18 cellular contexts compared by ENCODE assay signal in genomic region chr15:41777421-41777973, GRCh38. TPM values are rescaled to one million over a fixed set of nuclear protein-coding genes. Genes with fewer than 3 reads are reported as not detected.
DNase-seq lines count a peak whose midpoint lies in the region; ATAC-seq, FAIRE-seq and TF ChIP-seq lines count a peak whose summit lies in the region.
"Had no signal": no experiment of that assay in that cellular context is flagged by ENCODE, and none has a peak within 500 bp of the region (broad histone marks: within the 10 kb centered on the region; RNA-seq: fewer than 3 reads in every experiment).

No MANE protein-coding gene starts in this region.

- TF ChIP-seq POLR2A in GM12878 (IDR thresholded peaks at IDR 0.05; ENCODE audit: low read depth, low read length) = no peak

- H3K27ac ChIP-seq in AG04450 (ENCODE audit: low read depth, low read length) (peak overlapping the region; percentile 3), GM12878 (ENCODE audit: control insufficient read depth, insufficient read depth) (no peak overlapping the region), hepatocyte (peak overlapping the region; percentile 74), PC-9 (no peak overlapping the region)
- H3K27ac ChIP-seq: gastrocnemius medialis, Peyer's patch, prostate gland, tibial artery had no signal

- no peak overlapping the region for H3K9ac ChIP-seq in GM12878 (ENCODE audit: control insufficient read depth, insufficient read depth, low read length)

- POLR2A ChIA-PET in AG04450 (lab: Yijun Ruan, JAX) (interaction anchor here (0.7 kb wide), 1 partner anchor 304 kb away, joined by 6 read pairs; no protein-coding TSS in a partner anchor), GM12878 (lab: Charles Lee) (interaction anchor here (0.7 to 11.3 kb wide), 4 partner anchors 10 to 195 kb away, joined by 3 to 170 read pairs (median 3); partner anchors contain the start of gene EHD4), PC-9 (lab: Charles Lee; ENCODE audit: unreplicated experiment) (no interaction called here)

- 0 out of 2 replicates have a peak, but pooled peaks cover 5% of the 10 kb centered on the region for H3K36me3 Mint-ChIP-seq in HFFc6 (ENCODE audit: low read depth)

- H2AFZ ChIP-seq in GM12878 (ENCODE audit: control insufficient read depth, low read depth, low read length) = no peak overlapping the region
- no peak overlapping the region for H2AFZ ChIP-seq in hepatocyte
- H2AFZ ChIP-seq in PC-9 = no peak overlapping the region

- no peaks in the 10 kb centered on the region for H3K9me3 Mint-ChIP-seq in HFFc6
- H3K9me3 Mint-ChIP-seq: dendritic cell treated with granulocyte-macrophage colony-stimulating factor and Interleukin-4, amounts not matched to agents 40 ng/mL and 50 ng/mL, for 4 days; IgD-negative memory B cell had no signal

- no peaks in the 10 kb centered on the region; the same call in 1 of the 2 replicates for H3K9me3 ChIP-seq in AG04450 (ENCODE audit: control insufficient read depth, insufficient read depth, low read length)
- no peaks in the 10 kb centered on the region for H3K9me3 ChIP-seq in GM12878 (replicated peaks; ENCODE audit: control insufficient read depth, insufficient read depth, low read length)
- no peaks in the 10 kb centered on the region for H3K9me3 ChIP-seq in hepatocyte (ENCODE audit: low read depth)
- H3K9me3 ChIP-seq in PC-9 (ENCODE audit: insufficient read depth, low read depth) = no peaks in the 10 kb centered on the region
- H3K9me3 ChIP-seq: gastrocnemius medialis, Peyer's patch, prostate gland, tibial artery had no signal

- DNase-seq in AG04450 (ENCODE audit: low read depth, low spot score) = no peak
- DNase-seq in HFFc6 = peak; percentile 51
- DNase-seq in GM12878 (ENCODE audit: low read depth, low spot score) = no peak
- no peak for DNase-seq in hepatocyte (ENCODE audit: low spot score)
- DNase-seq in OCI-M1 (lab: John Stamatoyannopoulos, UW) = no peak
- no peak for DNase-seq in COLO829 (ENCODE audit: low spot score)
- no peak for DNase-seq in NOMO-1 (lab: John Stamatoyannopoulos, UW; ENCODE audit: unreplicated experiment in 2 of 2)
- DNase-seq in PC-9 = no peak
- DNase-seq: activated CD4-positive, alpha-beta T cell treated with anti-CD3 and anti-CD28 coated beads for 48 hours; DMS153; gastrocnemius medialis; NCI-H1436 treated with DMSO at 0.1 percent for 48 hours; NCI-H510A; Peyer's patch; tibial artery had no signal

- TF ChIP-seq CTCF in AG04450 (IDR thresholded peaks at IDR 0.05; ENCODE audit: low read depth, low read length) (no peak), HFFc6 (IDR thresholded peaks at IDR 0.05) (no peak), GM12878 (IDR thresholded peaks at IDR 0.05 in 2 of 3, conservative IDR thresholded peaks at IDR 0.05 in 1 of 3; ENCODE audit: control insufficient read depth in 2 of 3, extremely low read depth in 1 of 3, insufficient read depth in 1 of 3, low read depth in 3 of 3, low read length in 3 of 3) (no peak), hepatocyte (IDR thresholded peaks at IDR 0.05; ENCODE audit: poor library complexity) (no peak), PC-9 (conservative IDR thresholded peaks at IDR 0.05) (no peak)

- H3K4me1 ChIP-seq in GM12878 (ENCODE audit: control insufficient read depth, insufficient read depth, low read length) = peaks cover 23% of the 10 kb centered on the region
- H3K4me1 ChIP-seq in hepatocyte (ENCODE audit: insufficient read depth) = peaks cover 41% of the 10 kb centered on the region
- peaks cover 24% of the 10 kb centered on the region for H3K4me1 ChIP-seq in PC-9 (replicated peaks; ENCODE audit: insufficient read depth)
- H3K4me1 ChIP-seq: prostate gland had no signal

- peaks cover 89% of the 10 kb centered on the region for H3K4me1 Mint-ChIP-seq in HFFc6 (ENCODE audit: low read depth)

- peak overlapping the region; percentile 92 for H3K4me2 ChIP-seq in GM12878 (ENCODE audit: control insufficient read depth, insufficient read depth)
- peak overlapping the region; percentile 77 for H3K4me2 ChIP-seq in hepatocyte
- no peak overlapping the region for H3K4me2 ChIP-seq in PC-9

- FAIRE-seq in GM12878 (lab: Jason Lieb, UNC) = no peak

- no peaks in the 10 kb centered on the region for H4K20me1 ChIP-seq in GM12878 (ENCODE audit: control insufficient read depth, insufficient read depth)
- H4K20me1 ChIP-seq in hepatocyte (ENCODE audit: insufficient read depth, poor library complexity, severe bottlenecking) = no peaks in the 10 kb centered on the region
- H4K20me1 ChIP-seq in PC-9 (ENCODE audit: insufficient read depth) = no peaks in the 10 kb centered on the region

- TF ChIP-seq RAD21 in GM12878 (IDR thresholded peaks at IDR 0.05; ENCODE audit: insufficient read depth, low read depth, low read length) = no peak

- intact Hi-C loops in GM12878 (cut with micrococcal nuclease; ENCODE audit: unreplicated experiment) (no loop called here), PC-9 (cut with micrococcal nuclease; ENCODE audit: unreplicated experiment) (no loop called here)

- ATAC-seq in GM12878 = no peak
- ATAC-seq: gastrocnemius medialis had no signal

- peaks cover 3% of the 10 kb centered on the region; the same call in 1 of the 2 replicates for H3K27me3 Mint-ChIP-seq in HFFc6 (ENCODE audit: insufficient read depth)
- H3K27me3 Mint-ChIP-seq: dendritic cell treated with granulocyte-macrophage colony-stimulating factor and Interleukin-4, amounts not matched to agents 40 ng/mL and 50 ng/mL, for 4 days; IgD-negative memory B cell had no signal

- BruUV-seq in GM12878 (replicated peaks; lab: Mats Ljungman, UMichigan) (no TSS peak), PC-9 (replicated peaks; lab: Mats Ljungman, UMichigan) (no TSS peak)

- H3K4me3 ChIP-seq in AG04450 (ENCODE audit: low read depth, low read length) = peak overlapping the region; percentile 21; the same call in 1 of the 2 replicates
- 0 out of 2 replicates have a peak overlapping the region, but pooled peaks have one; percentile 27 for H3K4me3 ChIP-seq in GM12878
- no peak overlapping the region for H3K4me3 ChIP-seq in hepatocyte
- no peak overlapping the region for H3K4me3 ChIP-seq in PC-9
- H3K4me3 ChIP-seq: gastrocnemius medialis, Peyer's patch, prostate gland, tibial artery had no signal

- WGBS in GM12878 (ENCODE audit: insufficient coverage, insufficient replicate concordance, low lambda C conversion rate, missing lambda C conversion rate) = 100% methylated on average over 1 of the region's 1 CpG
- 83% methylated on average over 1 of the region's 1 CpG for WGBS in hepatocyte (ENCODE audit: low lambda C conversion rate, missing lambda C conversion rate)

- TF ChIP-seq EP300 in GM12878 (IDR thresholded peaks at IDR 0.05; ENCODE audit: borderline replicate concordance in 1 of 2, control insufficient read depth in 1 of 2, low read depth in 2 of 2, low read length in 2 of 2) = no peak

- no peaks in the 10 kb centered on the region for H3K27me3 ChIP-seq in AG04450 (ENCODE audit: control insufficient read depth, insufficient read depth, low read length)
- H3K27me3 ChIP-seq in GM12878 (replicated peaks in 1 of 2; ENCODE audit: control insufficient read depth in 2 of 2, insufficient read depth in 2 of 2, low read length in 1 of 2) = no peaks in the 10 kb centered on the region
- H3K27me3 ChIP-seq in hepatocyte = no peaks in the 10 kb centered on the region
- no peaks in the 10 kb centered on the region for H3K27me3 ChIP-seq in PC-9 (ENCODE audit: insufficient read depth, low read depth)
- H3K27me3 ChIP-seq: gastrocnemius medialis, Peyer's patch, tibial artery had no signal

- H3K4me3 Mint-ChIP-seq in HFFc6 = peak overlapping the region; percentile 95
- H3K4me3 Mint-ChIP-seq: dendritic cell treated with granulocyte-macrophage colony-stimulating factor and Interleukin-4, amounts not matched to agents 40 ng/mL and 50 ng/mL, for 4 days had no signal

- H3K27ac Mint-ChIP-seq in HFFc6 = peak overlapping the region; percentile 89
- H3K27ac Mint-ChIP-seq: dendritic cell treated with granulocyte-macrophage colony-stimulating factor and Interleukin-4, amounts not matched to agents 40 ng/mL and 50 ng/mL, for 4 days had no signal

- RAD21 ChIA-PET in GM12878 (lab: Charles Lee; ENCODE audit: unreplicated experiment) = interaction anchor here (1.0 to 10.2 kb wide), 6 partner anchors 15 to 192 kb away, joined by 3 to 305 read pairs (median 9); no protein-coding TSS in a partner anchor

- in situ Hi-C loops in GM12878 (cut with MboI) = no loop called here

- peaks cover 14% of the 10 kb centered on the region; the same call in 1 of the 2 replicates for H3F3A ChIP-seq in PC-9 (ENCODE audit: insufficient read depth, low read depth)

- no peaks in the 10 kb centered on the region for H3K9me2 ChIP-seq in hepatocyte (replicated peaks; ENCODE audit: insufficient read depth)
- no peaks in the 10 kb centered on the region for H3K9me2 ChIP-seq in PC-9 (ENCODE audit: insufficient read depth)

- CTCF ChIA-PET in AG04450 (lab: Charles Lee) (interaction anchor here (0.7 to 13.1 kb wide), 4 partner anchors 29 to 311 kb away, joined by 3 to 362 read pairs (median 6); no protein-coding TSS in a partner anchor), GM12878 (lab: Yijun Ruan, JAX) (interaction anchor here (0.8 to 11.4 kb wide), 10 partner anchors 9 to 222 kb away, joined by 3 to 365 read pairs (median 4); partner anchors contain the start of gene MGA), PC-9 (lab: Charles Lee) (interaction anchor here (0.6 kb wide), 3 partner anchors 165 to 618 kb away, joined by 3 to 5 read pairs (median 3); no protein-coding TSS in a partner anchor)

- H3K36me3 ChIP-seq in GM12878 (ENCODE audit: control insufficient read depth in 2 of 2, insufficient read depth in 2 of 2, low read length in 1 of 2) (no peaks in the 10 kb centered on the region), hepatocyte (replicated peaks; ENCODE audit: insufficient read depth, low read depth) (no peaks in the 10 kb centered on the region), PC-9 (ENCODE audit: low read depth) (no peaks in the 10 kb centered on the region)
- H3K36me3 ChIP-seq: gastrocnemius medialis, Peyer's patch, prostate gland, tibial artery had no signal

- SMC1A ChIA-PET in GM12878 (lab: Charles Lee; ENCODE audit: uncharacterized antibody, unreplicated experiment) = interaction anchor here (0.6 to 9.6 kb wide), 11 partner anchors 10 to 144 kb away, joined by 3 to 268 read pairs (median 5); no protein-coding TSS in a partner anchor

- H3K79me2 ChIP-seq in GM12878 (ENCODE audit: control insufficient read depth, insufficient read depth, low read length) (peaks cover 43% of the 10 kb centered on the region), hepatocyte (peaks cover 58% of the 10 kb centered on the region), PC-9 (ENCODE audit: low read depth) (peaks cover 19% of the 10 kb centered on the region; the same call in 1 of the 2 replicates)

RNA-seq across cellular contexts. Expression of gene MAPKBP1, which starts 3.2 kb away (rescaled TPM):
- polyA plus RNA-seq in AG04450 (2011; rRNA removed) (6.1 and 10.3 TPM in 2 replicates), GM12878 (2011; rRNA removed) (3.6 and 6.5 TPM in 2 replicates), GM12878 (2014; fragmentation: Illumina TruSeq; extraction: Trizol) (6.8 and 7.5 TPM in 2 replicates), GM12878 (2014; fragmentation: Nextera tagmentation; extraction: Ambion mirVana) (under 1 TPM; 0.44 to 0.50 TPM), GM12878 (2014; rRNA removed) (10.4 and 12.2 TPM in 2 replicates), GM12878 (2016; fragmentation: Nextera tagmentation; extraction: Ambion mirVana) (1 to 10 TPM; 6.5 to 7.8 TPM), hepatocyte (18.6 and 19.9 TPM in 2 replicates)
- polyA minus RNA-seq in AG04450 (2011; rRNA and poly(A)+ RNA removed) = 30.9 and 36.5 TPM in 2 replicates
- total RNA-seq in HFFc6 (2021; fragmentation: NEBNext Ultra II Directional; extraction: Animal tissue kit (Norgen Biotek cat#: 25700)) = 10 to 100 TPM; 15.7 to 22.4 (median 18.1) TPM
- total RNA-seq in GM12878 (2013; cell fraction: nucleolus; rRNA removed) = 88.7 and 98.8 TPM in 2 replicates
- total RNA-seq in GM12878 (2014; rRNA removed) (8.5 and 13.5 TPM in 2 replicates), GM12878 (2014; rRNA removed; fragmentation: Illumina TruSeq; extraction: Trizol) (6.7 and 7.2 TPM in 2 replicates), GM12878 (2021) (15.7 and 19.0 TPM in 2 replicates), hepatocyte (19.9 and 24.5 TPM in 2 replicates), PC-9 (2021) (17.6 and 22.9 TPM in 2 replicates)
- polyA plus RNA-seq in GM12878 (2011; ENCODE audit: low read depth) = 3.5 TPM
- polyA plus RNA-seq in GM12878 (2011; cell fraction: cytosol; rRNA removed) = 5.1 and 6.2 TPM in 2 replicates
- polyA plus RNA-seq in GM12878 (2011; cell fraction: nucleus; rRNA removed) = 38.1 and 56.5 TPM in 2 replicates
- 6.4 and 8.7 TPM in 2 replicates for polyA plus RNA-seq in GM12878 (2012)
- polyA minus RNA-seq in GM12878 (2011; rRNA and poly(A)+ RNA removed) = 20.2 and 27.6 TPM in 2 replicates
- 4.4 and 4.9 TPM in 2 replicates for polyA minus RNA-seq in GM12878 (2011; cell fraction: cytosol; rRNA and poly(A)+ RNA removed)
- 29.6 and 53.2 TPM in 2 replicates for polyA minus RNA-seq in GM12878 (2011; cell fraction: nucleus; rRNA and poly(A)+ RNA removed)

RNA-seq across cellular contexts. Expression of gene JMJD7, which starts 50.4 kb away (rescaled TPM):
- polyA plus RNA-seq in AG04450 (2011; rRNA removed) (5.1 and 6.9 TPM in 2 replicates), GM12878 (2011; rRNA removed) (3.7 and 6.8 TPM in 2 replicates), GM12878 (2014; fragmentation: Illumina TruSeq; extraction: Trizol) (0.86 and 5.3 TPM in 2 replicates), GM12878 (2014; fragmentation: Nextera tagmentation; extraction: Ambion mirVana) (1 to 10 TPM in 1 of 2 experiments, under 1 TPM in 1; 0.79 to 2.2 TPM), GM12878 (2014; rRNA removed) (8.9 and 9.9 TPM in 2 replicates), GM12878 (2016; fragmentation: Nextera tagmentation; extraction: Ambion mirVana) (10 to 100 TPM in 1 of 2 experiments, 1 to 10 TPM in 1; 6.3 to 10.4 TPM), hepatocyte (9.2 and 9.9 TPM in 2 replicates)
- polyA minus RNA-seq in AG04450 (2011; rRNA and poly(A)+ RNA removed) = 4.1 and 6.0 TPM in 2 replicates
- 10 to 100 TPM in 1 of 6 experiments, 1 to 10 TPM in 5; 4.9 to 11.0 (median 8.2) TPM for total RNA-seq in HFFc6 (2021; fragmentation: NEBNext Ultra II Directional; extraction: Animal tissue kit (Norgen Biotek cat#: 25700))
- 18.7 and 20.7 TPM in 2 replicates for total RNA-seq in GM12878 (2013; cell fraction: nucleolus; rRNA removed)
- total RNA-seq in GM12878 (2014; rRNA removed) (7.5 and 8.5 TPM in 2 replicates), GM12878 (2014; rRNA removed; fragmentation: Illumina TruSeq; extraction: Trizol) (4.4 and 4.7 TPM in 2 replicates), GM12878 (2021) (10.3 and 12.2 TPM in 2 replicates), hepatocyte (14.1 and 14.4 TPM in 2 replicates), PC-9 (2021) (6.5 and 11.7 TPM in 2 replicates)
- polyA plus RNA-seq in GM12878 (2011; ENCODE audit: low read depth) = 9.5 TPM
- polyA plus RNA-seq in GM12878 (2011; cell fraction: cytosol; rRNA removed) = 8.1 and 12.4 TPM in 2 replicates
- 17.3 and 21.3 TPM in 2 replicates for polyA plus RNA-seq in GM12878 (2011; cell fraction: nucleus; rRNA removed)
- 4.0 and 6.1 TPM in 2 replicates for polyA plus RNA-seq in GM12878 (2012)
- polyA minus RNA-seq in GM12878 (2011; rRNA and poly(A)+ RNA removed) = 3.2 and 4.0 TPM in 2 replicates
- polyA minus RNA-seq in GM12878 (2011; cell fraction: cytosol; rRNA and poly(A)+ RNA removed) = 1.5 and 2.5 TPM in 2 replicates
- polyA minus RNA-seq in GM12878 (2011; cell fraction: nucleus; rRNA and poly(A)+ RNA removed) = 1.6 and 3.9 TPM in 2 replicates

Comparison
In these comparisons a context has a peak if more than half of its experiments do, and no peak if none do; other contexts are left out.
1. H3K27ac ChIP-seq: peak in AG04450 (single experiment) and hepatocyte (single experiment); none in GM12878 (single experiment) and PC-9 (single experiment).
2. H3K4me3 ChIP-seq: peak in AG04450 (single experiment) and GM12878 (single experiment); none in hepatocyte (single experiment) and PC-9 (single experiment).